In genomic region chr1:25529518-25530347, GRCh38 we compare ENCODE assay signal across 2 cellular contexts.
TF ChIP-seq lines count a peak whose summit lies in the region.

No MANE protein-coding gene starts in this region.

TF ChIP-seq in SK-N-SH, 30 proteins besides CTCF, POLR2A, EP300 and RAD21 (continued from another document):
- TF ChIP-seq, protein P1, sequence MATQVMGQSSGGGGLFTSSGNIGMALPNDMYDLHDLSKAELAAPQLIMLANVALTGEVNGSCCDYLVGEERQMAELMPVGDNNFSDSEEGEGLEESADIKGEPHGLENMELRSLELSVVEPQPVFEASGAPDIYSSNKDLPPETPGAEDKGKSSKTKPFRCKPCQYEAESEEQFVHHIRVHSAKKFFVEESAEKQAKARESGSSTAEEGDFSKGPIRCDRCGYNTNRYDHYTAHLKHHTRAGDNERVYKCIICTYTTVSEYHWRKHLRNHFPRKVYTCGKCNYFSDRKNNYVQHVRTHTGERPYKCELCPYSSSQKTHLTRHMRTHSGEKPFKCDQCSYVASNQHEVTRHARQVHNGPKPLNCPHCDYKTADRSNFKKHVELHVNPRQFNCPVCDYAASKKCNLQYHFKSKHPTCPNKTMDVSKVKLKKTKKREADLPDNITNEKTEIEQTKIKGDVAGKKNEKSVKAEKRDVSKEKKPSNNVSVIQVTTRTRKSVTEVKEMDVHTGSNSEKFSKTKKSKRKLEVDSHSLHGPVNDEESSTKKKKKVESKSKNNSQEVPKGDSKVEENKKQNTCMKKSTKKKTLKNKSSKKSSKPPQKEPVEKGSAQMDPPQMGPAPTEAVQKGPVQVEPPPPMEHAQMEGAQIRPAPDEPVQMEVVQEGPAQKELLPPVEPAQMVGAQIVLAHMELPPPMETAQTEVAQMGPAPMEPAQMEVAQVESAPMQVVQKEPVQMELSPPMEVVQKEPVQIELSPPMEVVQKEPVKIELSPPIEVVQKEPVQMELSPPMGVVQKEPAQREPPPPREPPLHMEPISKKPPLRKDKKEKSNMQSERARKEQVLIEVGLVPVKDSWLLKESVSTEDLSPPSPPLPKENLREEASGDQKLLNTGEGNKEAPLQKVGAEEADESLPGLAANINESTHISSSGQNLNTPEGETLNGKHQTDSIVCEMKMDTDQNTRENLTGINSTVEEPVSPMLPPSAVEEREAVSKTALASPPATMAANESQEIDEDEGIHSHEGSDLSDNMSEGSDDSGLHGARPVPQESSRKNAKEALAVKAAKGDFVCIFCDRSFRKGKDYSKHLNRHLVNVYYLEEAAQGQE (IDR thresholded peaks at IDR 0.05; ENCODE audit: low read depth, low read length), result no peak
- TF ChIP-seq, protein P2, sequence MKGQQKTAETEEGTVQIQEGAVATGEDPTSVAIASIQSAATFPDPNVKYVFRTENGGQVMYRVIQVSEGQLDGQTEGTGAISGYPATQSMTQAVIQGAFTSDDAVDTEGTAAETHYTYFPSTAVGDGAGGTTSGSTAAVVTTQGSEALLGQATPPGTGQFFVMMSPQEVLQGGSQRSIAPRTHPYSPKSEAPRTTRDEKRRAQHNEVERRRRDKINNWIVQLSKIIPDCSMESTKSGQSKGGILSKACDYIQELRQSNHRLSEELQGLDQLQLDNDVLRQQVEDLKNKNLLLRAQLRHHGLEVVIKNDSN (IDR thresholded peaks at IDR 0.05; ENCODE audit: borderline replicate concordance, low read depth), result no peak
- TF ChIP-seq, protein P3, sequence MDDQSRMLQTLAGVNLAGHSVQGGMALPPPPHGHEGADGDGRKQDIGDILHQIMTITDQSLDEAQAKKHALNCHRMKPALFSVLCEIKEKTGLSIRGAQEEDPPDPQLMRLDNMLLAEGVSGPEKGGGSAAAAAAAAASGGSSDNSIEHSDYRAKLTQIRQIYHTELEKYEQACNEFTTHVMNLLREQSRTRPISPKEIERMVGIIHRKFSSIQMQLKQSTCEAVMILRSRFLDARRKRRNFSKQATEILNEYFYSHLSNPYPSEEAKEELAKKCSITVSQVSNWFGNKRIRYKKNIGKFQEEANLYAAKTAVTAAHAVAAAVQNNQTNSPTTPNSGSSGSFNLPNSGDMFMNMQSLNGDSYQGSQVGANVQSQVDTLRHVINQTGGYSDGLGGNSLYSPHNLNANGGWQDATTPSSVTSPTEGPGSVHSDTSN (IDR thresholded peaks at IDR 0.05), result no peak
- TF ChIP-seq SMC3 (IDR thresholded peaks at IDR 0.05; ENCODE audit: low read depth, low read length) (no peak), CHD2 (IDR thresholded peaks at IDR 0.05; ENCODE audit: low read length, partially characterized antibody) (no peak), ZBTB33 (IDR thresholded peaks at IDR 0.05; ENCODE audit: borderline replicate concordance, low read depth) (no peak), TAF1 (IDR thresholded peaks at IDR 0.05; ENCODE audit: borderline replicate concordance, low read depth, low read length) (no peak), POLR2AphosphoS5 (IDR thresholded peaks at IDR 0.05; ENCODE audit: low read depth, low read length) (no peak), RFX5 (IDR thresholded peaks at IDR 0.05; ENCODE audit: low read length) (no peak), TEAD4 (IDR thresholded peaks at IDR 0.05; ENCODE audit: borderline replicate concordance, insufficient read depth) (no peak), RCOR1 (IDR thresholded peaks at IDR 0.05; ENCODE audit: low read length) (no peak)

TF ChIP-seq in SK-N-SH treated with all-trans-retinoic acid at 6 μM for 48 hours, 23 proteins besides CTCF, POLR2A, EP300 and RAD21 (continued from another document):
- TF ChIP-seq TSHZ2 (CRISPR knock-in tag; IDR thresholded peaks at IDR 0.05), result no peak
- no peak for TF ChIP-seq GLIS3 (CRISPR knock-in tag; IDR thresholded peaks at IDR 0.05)
- TF ChIP-seq ZC3H10 (CRISPR knock-in tag; IDR thresholded peaks at IDR 0.05), result no peak
- no peak for TF ChIP-seq ESRRG (CRISPR knock-in tag; IDR thresholded peaks at IDR 0.05)
